11 cellular contexts compared by ENCODE assay signal in the genomic region with DNA sequence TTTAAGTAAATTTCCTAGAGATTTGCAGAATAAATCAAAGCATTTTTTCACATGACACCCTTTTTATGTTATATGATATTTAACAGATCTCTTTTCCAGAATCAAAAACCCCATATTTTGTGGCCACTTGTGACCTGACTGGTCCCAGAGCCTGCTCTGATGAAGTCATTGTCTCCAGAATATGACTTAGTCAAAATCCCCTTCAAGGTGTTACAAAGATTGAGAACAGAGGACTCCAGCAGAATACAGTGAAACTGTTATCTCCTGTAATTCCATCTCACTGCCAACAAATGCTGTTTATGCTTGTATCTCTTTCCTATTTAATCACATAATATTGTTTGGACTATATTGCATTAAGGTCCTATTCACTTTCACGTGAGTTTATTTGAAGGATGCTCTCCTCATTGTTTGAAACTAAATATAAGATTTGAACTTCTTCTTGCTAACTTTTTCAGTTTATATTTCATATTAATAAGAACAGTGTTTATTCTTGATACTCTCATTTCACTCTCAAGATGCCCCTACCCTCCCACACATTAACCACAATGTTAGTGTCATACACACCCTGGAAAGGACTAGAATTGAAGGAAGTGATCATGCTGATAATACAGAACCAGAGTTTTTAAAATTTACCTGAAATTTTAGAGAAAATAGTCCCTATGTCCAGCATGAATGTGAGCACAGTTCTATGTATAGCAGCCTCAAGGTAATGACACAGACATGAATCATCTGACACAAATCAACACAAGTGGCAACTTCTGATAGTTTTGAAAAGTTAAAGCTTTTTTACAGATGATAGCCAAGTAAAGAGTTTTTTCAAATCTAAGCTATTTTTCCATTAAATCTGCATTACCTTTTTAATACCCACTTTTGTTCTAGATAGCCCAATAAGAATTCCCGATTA. TPM values are rescaled to one million over a fixed set of nuclear protein-coding genes. Genes with fewer than 3 reads are reported as not detected.
DNase-seq lines count a peak whose midpoint lies in the region; ATAC-seq and TF ChIP-seq lines count a peak whose summit lies in the region.
"Had no signal": no experiment of that assay in that cellular context is flagged by ENCODE, and none has a peak within 500 bp of the region (broad histone marks: within the 10 kb centered on the region; RNA-seq: fewer than 3 reads in every experiment).

No MANE protein-coding gene starts in this region.

- H3K4me1 Mint-ChIP-seq in activated T-cell treated with anti-CD3 and anti-CD28 coated beads, Interleukin-2, amount 50 U/mL, for 4 hours (ENCODE audit: low read depth), result peaks cover 38% of the 10 kb centered on the region
- no peaks in the 10 kb centered on the region for H3K4me1 Mint-ChIP-seq in osteocyte (ENCODE audit: unreplicated experiment)

- no peak overlapping the region for H3K27ac Mint-ChIP-seq in osteocyte (ENCODE audit: unreplicated experiment)

- H3K4me3 ChIP-seq in NB4 (ENCODE audit: low read depth, low read length), result no peak overlapping the region
- H3K4me3 ChIP-seq: right lobe of liver had no signal

- H3K36me3 Mint-ChIP-seq in activated T-cell treated with anti-CD3 and anti-CD28 coated beads, Interleukin-2, amount 50 U/mL, for 4 hours (ENCODE audit: insufficient read depth), result no peaks in the 10 kb centered on the region
- H3K36me3 Mint-ChIP-seq in osteocyte (ENCODE audit: unreplicated experiment), result no peaks in the 10 kb centered on the region

- H3K27me3 Mint-ChIP-seq in activated T-cell treated with anti-CD3 and anti-CD28 coated beads, Interleukin-2, amount 50 U/mL, for 4 hours (ENCODE audit: low read depth), result peaks cover 2% of the 10 kb centered on the region
- H3K27me3 Mint-ChIP-seq in osteocyte (ENCODE audit: unreplicated experiment), result no peaks in the 10 kb centered on the region

- peak overlapping the region; percentile 23 for H3K4me3 Mint-ChIP-seq in activated T-cell treated with anti-CD3 and anti-CD28 coated beads, Interleukin-2, amount 50 U/mL, for 4 hours
- no peak overlapping the region for H3K4me3 Mint-ChIP-seq in osteocyte (ENCODE audit: unreplicated experiment)

- ATAC-seq in activated T-cell treated with anti-CD3 and anti-CD28 coated beads, Interleukin-2, amount 50 U/mL, for 4 hours, result peak; percentile 64 to 72
- ATAC-seq in HG02678 (IDR thresholded peaks at IDR 0.05; ENCODE audit: unreplicated experiment) (peak; percentile 53), GM19324 (IDR thresholded peaks at IDR 0.05; ENCODE audit: low FRiP score, unreplicated experiment) (no peak), left lobe of liver (no peak)
- peak; percentile 77 for ATAC-seq in stimulated activated naive CD8-positive, alpha-beta T cell treated with anti-CD3 and anti-CD28 coated beads, Interleukin-15, Interleukin-2, amounts not matched to agents 100 U/mL and 50 U/mL, for 24 hours
- ATAC-seq: right lobe of liver had no signal

- TF ChIP-seq CTCF in NB4 (IDR thresholded peaks at IDR 0.05; ENCODE audit: low read depth, low read length) (no peak), osteocyte (IDR thresholded peaks at IDR 0.05) (no peak)

- DNase-seq in activated T-cell treated with anti-CD3 and anti-CD28 coated beads, Interleukin-2, amount 50 U/mL, for 4 hours, result no peak
- no peak for DNase-seq in activated T-cell treated with anti-CD3 and anti-CD28 coated beads for 4 hours
- DNase-seq in NB4 (ENCODE audit: low read depth), result peak; percentile 17
- no peak for DNase-seq in stimulated activated naive CD8-positive, alpha-beta T cell treated with anti-CD3 and anti-CD28 coated beads, Interleukin-15, Interleukin-2, amounts not matched to agents 100 U/mL and 50 U/mL, for 24 hours
- DNase-seq in osteocyte (ENCODE audit: extremely low spot score, unreplicated experiment), result no peak
- no peak for DNase-seq in left lobe of liver (ENCODE audit: low spot score)
- DNase-seq: kidney glomerular epithelial cell; right lobe of liver; stimulated activated naive CD4-positive, alpha-beta T cell treated with Interleukin-2 at 50 U/mL for 16 hours had no signal

- H3K9me3 Mint-ChIP-seq in activated T-cell treated with anti-CD3 and anti-CD28 coated beads, Interleukin-2, amount 50 U/mL, for 4 hours, result no peaks in the 10 kb centered on the region
- H3K9me3 Mint-ChIP-seq in osteocyte (ENCODE audit: unreplicated experiment), result no peaks in the 10 kb centered on the region

- TF ChIP-seq POLR2A in NB4 (IDR thresholded peaks at IDR 0.05; ENCODE audit: extremely low read depth, insufficient read length), result no peak

RNA-seq across cellular contexts. Expression of a gene that starts 25.8 kb away (rescaled TPM):
- 10 to 100 TPM; 31.7 to 47.6 (median 34.4) TPM for total RNA-seq in activated T-cell treated with anti-CD3 and anti-CD28 coated beads, Interleukin-2, amount 50 U/mL, for 4 hours
- not detected in 2 replicates for total RNA-seq in osteocyte
- 3.1 TPM for total RNA-seq in left lobe of liver

RNA-seq across cellular contexts. Expression of a gene that starts 34.5 kb away (rescaled TPM):
- total RNA-seq in activated T-cell treated with anti-CD3 and anti-CD28 coated beads, Interleukin-2, amount 50 U/mL, for 4 hours, result not detected
- total RNA-seq in osteocyte (not detected in 2 replicates), left lobe of liver (not detected)
- total RNA-seq: right lobe of liver had no signal

Comparison
In these comparisons a context has a peak if more than half of its experiments do, and no peak if none do; other contexts are left out.
1. ATAC-seq: peak in activated T-cell treated with anti-CD3 and anti-CD28 coated beads, Interleukin-2, amount 50 U/mL, for 4 hours (2 of 2), HG02678 (single experiment) and stimulated activated naive CD8-positive, alpha-beta T cell treated with anti-CD3 and anti-CD28 coated beads, Interleukin-15, Interleukin-2, amounts not matched to agents 100 U/mL and 50 U/mL, for 24 hours (single experiment); none in GM19324 (single experiment) and left lobe of liver (single experiment).